In genomic region chr18:63963610-63964256, GRCh38 we compare ENCODE assay signal across 2 cellular contexts.
TF ChIP-seq lines count a peak whose summit lies in the region.

No MANE protein-coding gene starts in this region.

TF ChIP-seq in Ishikawa, 13 proteins besides CTCF, POLR2A, EP300 and RAD21:
- TF ChIP-seq CREB1 (IDR thresholded peaks at IDR 0.05; ENCODE audit: low read depth) (no peak), USF1 (IDR thresholded peaks at IDR 0.05) (no peak)

TF ChIP-seq in K562, 482 proteins besides CTCF, POLR2A, EP300 and RAD21:
- TF ChIP-seq AFF4 (CRISPR knock-in tag; IDR thresholded peaks at IDR 0.05) (no peak), TAF7 (tag; IDR thresholded peaks at IDR 0.05) (no peak), PREB (CRISPR knock-in tag; IDR thresholded peaks at IDR 0.05) (no peak), DLX4 (CRISPR knock-in tag; IDR thresholded peaks at IDR 0.05) (no peak), KHSRP (IDR thresholded peaks at IDR 0.05) (no peak), RBM14 (IDR thresholded peaks at IDR 0.05; ENCODE audit: borderline replicate concordance, insufficient read depth, low read depth, low read length) (no peak), POLR2AphosphoS5 (IDR thresholded peaks at IDR 0.05; ENCODE audit: control insufficient read depth, insufficient read depth, low read depth, low read length) (no peak), FOXA3 (CRISPR knock-in tag; conservative IDR thresholded peaks at IDR 0.05 in 1 of 2, IDR thresholded peaks at IDR 0.05 in 1 of 2) (no peak), TBP (optimal IDR thresholded peaks at IDR 0.05; ENCODE audit: low read depth, low read length) (no peak), RCOR1 (IDR thresholded peaks at IDR 0.05; ENCODE audit: borderline replicate concordance in 1 of 2, low read depth in 2 of 2, low read length in 2 of 2) (no peak), HEY1 (CRISPR knock-in tag; IDR thresholded peaks at IDR 0.05; ENCODE audit: borderline replicate concordance) (no peak), NR0B1 (IDR thresholded peaks at IDR 0.05; ENCODE audit: partially characterized antibody) (no peak), XRCC4 (IDR thresholded peaks at IDR 0.05; ENCODE audit: extremely low read depth, insufficient read depth, insufficient read length) (no peak), BHLHE40 (IDR thresholded peaks at IDR 0.05; ENCODE audit: low read length) (no peak), SMC3 (conservative IDR thresholded peaks at IDR 0.05; ENCODE audit: insufficient read depth, low read depth, low read length) (no peak), E4F1 (CRISPR knock-in tag; IDR thresholded peaks at IDR 0.05; ENCODE audit: borderline replicate concordance) (no peak), YBX1 (IDR thresholded peaks at IDR 0.05) (no peak), GABPB1 (CRISPR knock-in tag; IDR thresholded peaks at IDR 0.05) (no peak), GATAD2A (IDR thresholded peaks at IDR 0.05) (no peak)
